22 cellular contexts compared by ENCODE assay signal in the genomic region with DNA sequence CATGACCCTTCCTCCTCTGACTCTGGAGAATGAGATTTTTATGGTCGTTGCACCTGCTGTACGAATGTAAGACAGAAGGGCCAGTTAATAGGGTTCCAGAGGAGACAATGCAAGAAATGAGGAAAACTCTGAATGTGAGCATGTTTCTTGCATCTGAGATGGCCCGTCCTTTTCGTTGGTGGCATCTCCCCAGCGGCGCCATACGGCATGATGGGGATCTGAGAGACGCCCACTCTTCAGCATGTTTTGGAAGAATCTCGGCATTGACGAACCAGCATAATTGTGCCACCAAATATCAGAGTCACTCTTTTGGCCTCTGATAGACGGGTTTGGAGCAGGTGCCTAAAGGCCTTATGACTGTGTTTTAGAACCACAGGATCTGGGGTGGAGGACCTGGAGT.
"Had no signal": no experiment of that assay in that cellular context is flagged by ENCODE, and none has a peak within 500 bp of the region (broad histone marks: within the 10 kb centered on the region; RNA-seq: fewer than 3 reads in every experiment).

No MANE protein-coding gene starts in this region.

- H3K27ac Mint-ChIP-seq: activated B cell treated with CpG ODN at 0.5 μM for 24 hours; activated CD4-positive, alpha-beta memory T cell treated with anti-CD3 and anti-CD28 coated beads, Interleukin-2, amount 10 ng/mL, durations not matched to agents 7 days and 5 days; activated CD8-positive, alpha-beta memory T cell treated with anti-CD3 and anti-CD28 coated beads, Interleukin-2, amount 10 ng/mL, durations not matched to agents 7 days and 5 days; activated naive CD8-positive, alpha-beta T cell treated with anti-CD3 and anti-CD28 coated beads, Interleukin-2, amount 10 ng/mL, durations not matched to agents 7 days and 5 days; activated T-helper 17 cell treated with anti-CD3 and anti-CD28 coated beads, Interleukin-2, amount 50 U/mL, for 72 hours; brain had no signal

- H3K36me3 Mint-ChIP-seq: activated CD8-positive, alpha-beta memory T cell treated with anti-CD3 and anti-CD28 coated beads, Interleukin-2, amount 10 ng/mL, durations not matched to agents 7 days and 5 days; activated naive CD8-positive, alpha-beta T cell treated with anti-CD3 and anti-CD28 coated beads, Interleukin-2, amount 10 ng/mL, durations not matched to agents 7 days and 5 days; brain; naive thymus-derived CD8-positive, alpha-beta T cell had no signal

- FAIRE-seq: keratinocyte had no signal

- H3K79me2 ChIP-seq: parathyroid adenoma had no signal

- H3K9ac ChIP-seq: parathyroid adenoma, SK-N-SH had no signal

- H3K4me1 Mint-ChIP-seq: activated CD4-positive, alpha-beta memory T cell treated with anti-CD3 and anti-CD28 coated beads, Interleukin-2, amount 10 ng/mL, durations not matched to agents 7 days and 5 days; activated CD8-positive, alpha-beta memory T cell treated with anti-CD3 and anti-CD28 coated beads, Interleukin-2, amount 10 ng/mL, durations not matched to agents 7 days and 5 days; activated naive CD8-positive, alpha-beta T cell treated with anti-CD3 and anti-CD28 coated beads, Interleukin-2, amount 10 ng/mL, durations not matched to agents 7 days and 5 days; activated T-helper 17 cell treated with anti-CD3 and anti-CD28 coated beads, Interleukin-2, amount 50 U/mL, for 72 hours had no signal

- H3K4me2 ChIP-seq: SK-N-SH had no signal

- H3K36me3 ChIP-seq: vagina had no signal

- H3K9me2 ChIP-seq: SK-N-SH had no signal

- H3K27me3 Mint-ChIP-seq: activated CD4-positive, alpha-beta memory T cell treated with anti-CD3 and anti-CD28 coated beads, Interleukin-2, amount 10 ng/mL, durations not matched to agents 7 days and 5 days; activated CD8-positive, alpha-beta memory T cell treated with anti-CD3 and anti-CD28 coated beads, Interleukin-2, amount 10 ng/mL, durations not matched to agents 7 days and 5 days; activated naive CD8-positive, alpha-beta T cell treated with anti-CD3 and anti-CD28 coated beads, Interleukin-2, amount 10 ng/mL, durations not matched to agents 7 days and 5 days; central memory CD8-positive, alpha-beta T cell had no signal

- H3K27me3 ChIP-seq: foreskin keratinocyte, vagina had no signal

- H3K9me3 ChIP-seq: SK-N-SH, vagina had no signal

- H3K9me3 Mint-ChIP-seq: activated B cell treated with CpG ODN at 0.5 μM for 24 hours; activated CD4-positive, alpha-beta memory T cell treated with anti-CD3 and anti-CD28 coated beads, Interleukin-2, amount 10 ng/mL, durations not matched to agents 7 days and 5 days; activated naive CD8-positive, alpha-beta T cell treated with anti-CD3 and anti-CD28 coated beads, Interleukin-2, amount 10 ng/mL, durations not matched to agents 7 days and 5 days; activated T-helper 17 cell treated with anti-CD3 and anti-CD28 coated beads, Interleukin-2, amount 50 U/mL, for 72 hours; central memory CD8-positive, alpha-beta T cell; naive thymus-derived CD8-positive, alpha-beta T cell had no signal

- H3K27ac ChIP-seq: foreskin keratinocyte, parathyroid adenoma, vagina had no signal

- H3K4me3 Mint-ChIP-seq: activated B cell treated with CpG ODN at 0.5 μM for 24 hours; activated CD4-positive, alpha-beta memory T cell treated with anti-CD3 and anti-CD28 coated beads, Interleukin-2, amount 10 ng/mL, durations not matched to agents 7 days and 5 days; activated CD8-positive, alpha-beta memory T cell treated with anti-CD3 and anti-CD28 coated beads, Interleukin-2, amount 10 ng/mL, durations not matched to agents 7 days and 5 days; activated naive CD8-positive, alpha-beta T cell treated with anti-CD3 and anti-CD28 coated beads, Interleukin-2, amount 10 ng/mL, durations not matched to agents 7 days and 5 days; activated T-helper 17 cell treated with anti-CD3 and anti-CD28 coated beads, Interleukin-2, amount 50 U/mL, for 72 hours; brain; central memory CD8-positive, alpha-beta T cell; naive thymus-derived CD8-positive, alpha-beta T cell had no signal

- H2AFZ ChIP-seq: parathyroid adenoma had no signal

- H3K4me3 ChIP-seq: vagina had no signal

- ATAC-seq: activated CD8-positive, alpha-beta memory T cell treated with anti-CD3 and anti-CD28 coated beads, Interleukin-2, amount 10 ng/mL, durations not matched to agents 7 days and 5 days; activated T-helper 17 cell treated with anti-CD3 and anti-CD28 coated beads, Interleukin-2, amount 50 U/mL, for 72 hours; foreskin keratinocyte; left lobe of liver; naive thymus-derived CD8-positive, alpha-beta T cell had no signal

- DNase-seq: activated CD4-positive, alpha-beta memory T cell treated with anti-CD3 and anti-CD28 coated beads, Interleukin-2, amount 10 ng/mL, durations not matched to agents 7 days and 5 days; activated CD4-positive, alpha-beta T cell treated with anti-CD3 and anti-CD28 coated beads for 4 hours; activated CD8-positive, alpha-beta memory T cell treated with anti-CD3 and anti-CD28 coated beads, Interleukin-2, amount 10 ng/mL, durations not matched to agents 7 days and 5 days; activated naive CD4-positive, alpha-beta T cell; activated naive CD8-positive, alpha-beta T cell treated with anti-CD3 and anti-CD28 coated beads, Interleukin-2, amount 10 ng/mL, durations not matched to agents 7 days and 5 days; dermis blood vessel endothelial cell; foreskin keratinocyte; naive thymus-derived CD8-positive, alpha-beta T cell; SK-N-SH; stimulated activated CD4-positive, alpha-beta T cell treated with anti-CD3 and anti-CD28 coated beads, Interleukin-12 subunit alpha, Interleukin-12 subunit beta, amount 100 ng/mL, for 4 hours; stimulated activated CD4-positive, alpha-beta T cell treated with anti-CD3 and anti-CD28 coated beads, Interleukin-1b, Interleukin-23, amount 100 ng/mL, for 48 hours; stimulated activated CD8-positive, alpha-beta memory T cell treated with anti-CD3 and anti-CD28 coated beads, Interleukin-4, amount 100 ng/mL, for 48 hours; stimulated activated naive CD4-positive, alpha-beta T cell; trophoblast cell had no signal

- H3K4me1 ChIP-seq: foreskin keratinocyte, parathyroid adenoma had no signal
